ENCODE assay signal across 8 cellular contexts in genomic region chr18:45837283-45838070, GRCh38. TPM values are rescaled to one million over a fixed set of nuclear protein-coding genes. Genes with fewer than 3 reads are reported as not detected.
A peak's percentile ranks its signal among the peaks of the same experiment; 100 is the strongest.
DNase-seq lines count a peak whose midpoint lies in the region; ATAC-seq and TF ChIP-seq lines count a peak whose summit lies in the region.

No MANE protein-coding gene starts in this region.

- TF ChIP-seq CTCF in foreskin keratinocyte (conservative IDR thresholded peaks at IDR 0.05) (peak; percentile 79), RWPE1 (conservative IDR thresholded peaks at IDR 0.05; ENCODE audit: low read depth) (no peak)

- no peaks in the 10 kb centered on the region for H3K36me3 Mint-ChIP-seq in activated T-cell treated with anti-CD3 and anti-CD28 coated beads, Interleukin-2, amount 50 U/mL, for 24 hours (ENCODE audit: low read depth)

- CTCF ChIA-PET in RWPE1 (lab: Yijun Ruan, JAX): no interaction called here

- no peaks in the 10 kb centered on the region for H3K4me1 ChIP-seq in foreskin keratinocyte

- H3K27me3 Mint-ChIP-seq in activated T-cell treated with anti-CD3 and anti-CD28 coated beads, Interleukin-2, amount 50 U/mL, for 24 hours: peaks cover 55% of the 10 kb centered on the region

- no peak overlapping the region for H3K27ac ChIP-seq in foreskin keratinocyte
- no peak overlapping the region for H3K27ac ChIP-seq in RWPE1

- peak overlapping the region; percentile 15 for H3K4me3 Mint-ChIP-seq in activated T-cell treated with anti-CD3 and anti-CD28 coated beads, Interleukin-2, amount 50 U/mL, for 24 hours

- ATAC-seq in HG03432 (IDR thresholded peaks at IDR 0.05; ENCODE audit: unreplicated experiment) (peak; percentile 72), foreskin keratinocyte (peak; percentile 72), HG03108 (IDR thresholded peaks at IDR 0.05; ENCODE audit: unreplicated experiment) (no peak), HG03039 (IDR thresholded peaks at IDR 0.05; ENCODE audit: unreplicated experiment) (no peak)

- peaks cover 11% of the 10 kb centered on the region for H3K27me3 ChIP-seq in foreskin keratinocyte

- DNase-seq in COLO668 (lab: John Stamatoyannopoulos, UW; ENCODE audit: unreplicated experiment) (peak; percentile 90), foreskin keratinocyte (peak in 1 of 2 donors; percentile 13), retina (peak; percentile 70), RWPE1 (ENCODE audit: low spot score) (no peak)
- DNase-seq in activated T-cell treated with anti-CD3 and anti-CD28 coated beads, Interleukin-2, amount 50 U/mL, for 24 hours: peak; percentile 54

- H3K9me3 Mint-ChIP-seq in activated T-cell treated with anti-CD3 and anti-CD28 coated beads, Interleukin-2, amount 50 U/mL, for 24 hours: no peaks in the 10 kb centered on the region

- no peak overlapping the region for H3K27ac Mint-ChIP-seq in activated T-cell treated with anti-CD3 and anti-CD28 coated beads, Interleukin-2, amount 50 U/mL, for 24 hours

- H3K4me1 Mint-ChIP-seq in activated T-cell treated with anti-CD3 and anti-CD28 coated beads, Interleukin-2, amount 50 U/mL, for 24 hours (ENCODE audit: low read depth): peaks cover 16% of the 10 kb centered on the region

- POLR2A ChIA-PET in RWPE1 (lab: Yijun Ruan, JAX; ENCODE audit: low non-redundant PET): no interaction called here

RNA-seq across cellular contexts. Expression of gene SIGLEC15, which starts 12.0 kb away (rescaled TPM):
- total RNA-seq in foreskin keratinocyte: 0.18 and 0.20 TPM in 2 replicates
- polyA plus RNA-seq in foreskin keratinocyte: 0.10 and 0.22 TPM in 2 replicates

Comparison
In these comparisons a context has a peak if more than half of its experiments do, and no peak if none do; other contexts are left out.
1. ATAC-seq: peak in HG03432 (single experiment) and foreskin keratinocyte (single experiment); none in HG03108 (single experiment) and HG03039 (single experiment).